In the genomic region with DNA sequence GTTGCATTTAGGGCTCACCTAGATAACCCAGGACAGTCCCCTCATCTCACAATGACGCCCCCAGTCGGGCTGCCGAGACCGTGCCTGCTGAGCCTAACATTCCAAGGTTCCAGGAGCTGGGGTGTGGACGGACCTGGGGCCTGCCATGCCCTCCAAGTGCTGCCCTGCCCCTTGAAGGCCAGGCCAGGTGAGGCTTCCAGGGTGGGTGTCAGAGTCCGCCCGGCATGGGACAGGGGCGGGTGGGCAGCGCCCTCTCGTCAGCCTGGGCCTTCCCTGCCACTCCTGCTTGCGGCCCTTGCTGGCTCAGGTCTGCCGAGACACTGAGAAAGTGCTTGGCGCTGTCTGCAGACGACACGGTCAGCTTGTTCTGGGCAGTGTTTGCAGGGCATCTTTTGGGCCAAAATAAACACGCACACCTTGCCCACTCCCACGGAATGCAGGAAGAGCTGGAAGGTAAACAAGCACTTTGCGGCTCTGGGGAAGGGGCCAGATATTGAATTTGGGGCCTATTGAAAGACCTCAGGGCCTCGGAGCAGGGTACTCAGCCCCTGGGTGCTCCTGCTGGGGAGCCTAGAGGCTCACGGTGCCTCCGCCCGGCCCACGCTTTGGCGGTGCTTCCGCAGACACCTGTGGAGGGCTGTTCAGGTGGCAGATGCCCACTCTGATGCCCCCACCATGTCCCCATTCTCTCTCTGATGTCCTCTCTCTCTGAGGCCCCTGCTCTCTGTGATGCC, we compare ENCODE assay signal across 27 cellular contexts. TPM values are rescaled to one million over a fixed set of nuclear protein-coding genes. Genes with fewer than 3 reads are reported as not detected.
DNase-seq lines count a peak whose midpoint lies in the region; ATAC-seq, FAIRE-seq and TF ChIP-seq lines count a peak whose summit lies in the region.
"Had no signal": no experiment of that assay in that cellular context is flagged by ENCODE, and none has a peak within 500 bp of the region (broad histone marks: within the 10 kb centered on the region; RNA-seq: fewer than 3 reads in every experiment).

No MANE protein-coding gene starts in this region.

- ATAC-seq in right lobe of liver: peak; percentile 43 to 54 (median 47)
- no peak for ATAC-seq in HepG2
- ATAC-seq in GM18873 (IDR thresholded peaks at IDR 0.05; ENCODE audit: low FRiP score, unreplicated experiment): no peak
- ATAC-seq: activated CD4-positive, CD25-positive, alpha-beta regulatory T cell treated with anti-CD3 and anti-CD28 coated beads, Interleukin-2, amount 50 U/mL, for 24 hours; effector memory CD8-positive, alpha-beta T cell; gastroesophageal sphincter; stimulated activated naive CD8-positive, alpha-beta T cell treated with anti-CD3 and anti-CD28 coated beads, Interleukin-15, amount 100 ng/mL, for 72 hours had no signal

- no TSS peak for BruUV-seq in HepG2 (replicated peaks; lab: Mats Ljungman, UMichigan)

- WGBS in right lobe of liver (ENCODE audit: insufficient coverage, low coverage, low lambda C conversion rate, missing lambda C conversion rate): 52% methylated on average over 6 of the region's 25 CpGs
- 32% methylated on average over 4 of the region's 25 CpGs for WGBS in HepG2 (ENCODE audit: low lambda C conversion rate)

- H2AFZ ChIP-seq in HepG2 (ENCODE audit: low read length): no peak overlapping the region
- no peak overlapping the region for H2AFZ ChIP-seq in osteoblast (ENCODE audit: low read length)

- peaks cover 0 to 14% (median 2%) of the 10 kb centered on the region in 4 donors for H3K4me1 ChIP-seq in right lobe of liver
- H3K4me1 ChIP-seq in HepG2 (ENCODE audit: insufficient read depth, low read length): peaks cover 19% of the 10 kb centered on the region
- no peaks in the 10 kb centered on the region for H3K4me1 ChIP-seq in osteoblast (ENCODE audit: insufficient read depth, low read length)

- POLR2A ChIA-PET in HepG2 (lab: Yijun Ruan, JAX): no interaction called here

- TF ChIP-seq POLR2A in right lobe of liver (IDR thresholded peaks at IDR 0.05) (no peak), HepG2 (IDR thresholded peaks at IDR 0.05; ENCODE audit: insufficient read depth in 1 of 2, low read depth in 2 of 2, low read length in 2 of 2) (no peak)

- FAIRE-seq in HepG2 (lab: Jason Lieb, UNC): no peak
- FAIRE-seq: colon had no signal

- no peaks in the 10 kb centered on the region for H3K9me3 Mint-ChIP-seq in activated T-helper 1 cell treated with anti-CD3 and anti-CD28 coated beads, Interleukin-12 subunit alpha, Interleukin-12 subunit beta, Interleukin-2, Interleukin-4 antibody, amounts not matched to agents 30 ng/mL and 10 ng/mL and 1 ng/mL, durations not matched to agents 14 hours and 24 hours and 36 hours
- H3K9me3 Mint-ChIP-seq: activated naive CD8-positive, alpha-beta T cell treated with anti-CD3 and anti-CD28 coated beads, Interleukin-2, amount 10 ng/mL, durations not matched to agents 7 days and 5 days; CD4-positive, alpha-beta memory T cell; effector memory CD8-positive, alpha-beta T cell; stimulated activated naive CD8-positive, alpha-beta T cell treated with anti-CD3 and anti-CD28 coated beads, Interleukin-15, amount 100 ng/mL, for 72 hours; type B pancreatic cell had no signal

- H3K4me3 Mint-ChIP-seq in activated T-helper 1 cell treated with anti-CD3 and anti-CD28 coated beads, Interleukin-12 subunit alpha, Interleukin-12 subunit beta, Interleukin-2, Interleukin-4 antibody, amounts not matched to agents 30 ng/mL and 10 ng/mL and 1 ng/mL, durations not matched to agents 14 hours and 24 hours and 36 hours: no peak overlapping the region
- H3K4me3 Mint-ChIP-seq: activated naive CD8-positive, alpha-beta T cell treated with anti-CD3 and anti-CD28 coated beads, Interleukin-2, amount 10 ng/mL, durations not matched to agents 7 days and 5 days; CD4-positive, alpha-beta memory T cell; effector memory CD8-positive, alpha-beta T cell; stimulated activated naive CD8-positive, alpha-beta T cell treated with anti-CD3 and anti-CD28 coated beads, Interleukin-15, amount 100 ng/mL, for 72 hours had no signal

- no peak overlapping the region for H3K4me3 ChIP-seq in right lobe of liver
- no peak overlapping the region for H3K4me3 ChIP-seq in HepG2 (replicated peaks in 1 of 3; ENCODE audit: insufficient read depth in 1 of 3, low read depth in 2 of 3, low read length in 3 of 3)
- H3K4me3 ChIP-seq in osteoblast (ENCODE audit: insufficient read depth, low read length): no peak overlapping the region
- H3K4me3 ChIP-seq: esophagus squamous epithelium, gastroesophageal sphincter had no signal

- H3K27me3 Mint-ChIP-seq in activated T-helper 1 cell treated with anti-CD3 and anti-CD28 coated beads, Interleukin-12 subunit alpha, Interleukin-12 subunit beta, Interleukin-2, Interleukin-4 antibody, amounts not matched to agents 30 ng/mL and 10 ng/mL and 1 ng/mL, durations not matched to agents 14 hours and 24 hours and 36 hours (ENCODE audit: insufficient read depth): peaks cover 11% of the 10 kb centered on the region

- no peaks in the 10 kb centered on the region for H4K20me1 ChIP-seq in HepG2 (ENCODE audit: insufficient read depth, low read length)
- H4K20me1 ChIP-seq in osteoblast (ENCODE audit: insufficient read depth, low read length): no peaks in the 10 kb centered on the region

- no peaks in the 10 kb centered on the region for H3K9me3 ChIP-seq in right lobe of liver
- no peaks in the 10 kb centered on the region for H3K9me3 ChIP-seq in HepG2 (ENCODE audit: low read length)
- H3K9me3 ChIP-seq in osteoblast (ENCODE audit: low read depth, low read length): no peaks in the 10 kb centered on the region
- H3K9me3 ChIP-seq: esophagus squamous epithelium, gastroesophageal sphincter had no signal

- H3K9ac ChIP-seq in HepG2 (ENCODE audit: insufficient read depth, low read depth, low read length): no peak overlapping the region

- no peaks in the 10 kb centered on the region for H3K79me2 ChIP-seq in HepG2 (ENCODE audit: insufficient read depth, low read length)
- no peaks in the 10 kb centered on the region for H3K79me2 ChIP-seq in osteoblast (ENCODE audit: insufficient read depth, low read length)

- no peaks in the 10 kb centered on the region for H3K4me1 Mint-ChIP-seq in activated T-helper 1 cell treated with anti-CD3 and anti-CD28 coated beads, Interleukin-12 subunit alpha, Interleukin-12 subunit beta, Interleukin-2, Interleukin-4 antibody, amounts not matched to agents 30 ng/mL and 10 ng/mL and 1 ng/mL, durations not matched to agents 14 hours and 24 hours and 36 hours (ENCODE audit: low read depth)

- H3K27ac ChIP-seq in right lobe of liver (no peak overlapping the region), HepG2 (ENCODE audit: extremely low read length, insufficient read depth, low read length) (no peak overlapping the region), osteoblast (ENCODE audit: low read depth, low read length) (no peak overlapping the region)
- H3K27ac ChIP-seq: esophagus squamous epithelium, gastroesophageal sphincter had no signal

- TF ChIP-seq CTCF in right lobe of liver (IDR thresholded peaks at IDR 0.05) (no peak), HepG2 (CRISPR knock-in tag; IDR thresholded peaks at IDR 0.05) (no peak), osteoblast (IDR thresholded peaks at IDR 0.05; ENCODE audit: extremely low read depth, low read depth, low read length) (no peak)

- TF ChIP-seq EP300 in HepG2 (IDR thresholded peaks at IDR 0.05; ENCODE audit: low read depth in 2 of 2, low read length in 2 of 2): no peak
- no peak for TF ChIP-seq EP300 in HepG2 (CRISPR knock-in tag; IDR thresholded peaks at IDR 0.05; ENCODE audit: borderline replicate concordance)

- no peak for TF ChIP-seq RAD21 in HepG2 (CRISPR knock-in tag; IDR thresholded peaks at IDR 0.05)

- intact Hi-C loops in right lobe of liver (cut with DNase I): no loop called here
- intact Hi-C loops in HepG2 (cut with micrococcal nuclease; ENCODE audit: unreplicated experiment): no loop called here
- intact Hi-C loops in activated T-helper 1 cell treated with anti-CD3 and anti-CD28 coated beads, Interleukin-12 subunit alpha, Interleukin-12 subunit beta, Interleukin-2, Interleukin-4 antibody, amounts not matched to agents 30 ng/mL and 10 ng/mL and 1 ng/mL, durations not matched to agents 14 hours and 24 hours and 36 hours (cut with micrococcal nuclease): no loop called here

- DNase-seq in right lobe of liver (peak in 2 of 3 donors; percentile 18 to 48), HepG2 (ENCODE audit: low spot score) (no peak), osteoblast (ENCODE audit: insufficient read length, low spot score, missing footprints) (peak; percentile 80), amniotic stem cell (lab: John Stamatoyannopoulos, UW) (no peak), GOT3 (lab: John Stamatoyannopoulos, UW) (no peak)
- DNase-seq in activated T-helper 1 cell treated with anti-CD3 and anti-CD28 coated beads, Interleukin-12 subunit alpha, Interleukin-12 subunit beta, Interleukin-2, Interleukin-4 antibody, amounts not matched to agents 30 ng/mL and 10 ng/mL and 1 ng/mL, durations not matched to agents 14 hours and 24 hours and 36 hours (ENCODE audit: low spot score): no peak
- DNase-seq: CD4-positive, alpha-beta memory T cell; DMS153; effector memory CD8-positive, alpha-beta T cell; esophagus squamous epithelium; GDM1; KBM-7; kidney glomerular epithelial cell; mesenchymal stem cell; MV-4-11; NCI-H2171 treated with DMSO at 0.1 percent for 48 hours; NCI-H526; nucleus accumbens; stimulated activated naive CD8-positive, alpha-beta T cell treated with anti-CD3 and anti-CD28 coated beads, Interleukin-15, amount 100 ng/mL, for 72 hours; T1000 had no signal

- H3K27me3 ChIP-seq in right lobe of liver: peaks cover 0 to 9% of the 10 kb centered on the region in 2 donors
- H3K27me3 ChIP-seq in HepG2 (ENCODE audit: control insufficient read depth in 1 of 2, insufficient read depth in 2 of 2, low read length in 2 of 2): peaks cover 21 to 62% of the 10 kb centered on the region in 2 experiments
- peaks cover 33% of the 10 kb centered on the region for H3K27me3 ChIP-seq in osteoblast (ENCODE audit: insufficient read depth, low read length)

- H3K36me3 Mint-ChIP-seq in activated T-helper 1 cell treated with anti-CD3 and anti-CD28 coated beads, Interleukin-12 subunit alpha, Interleukin-12 subunit beta, Interleukin-2, Interleukin-4 antibody, amounts not matched to agents 30 ng/mL and 10 ng/mL and 1 ng/mL, durations not matched to agents 14 hours and 24 hours and 36 hours (ENCODE audit: low read depth): peaks cover 2% of the 10 kb centered on the region
- H3K36me3 Mint-ChIP-seq: activated naive CD8-positive, alpha-beta T cell treated with anti-CD3 and anti-CD28 coated beads, Interleukin-2, amount 10 ng/mL, durations not matched to agents 7 days and 5 days; CD4-positive, alpha-beta memory T cell; type B pancreatic cell had no signal

- H3K36me3 ChIP-seq in right lobe of liver (no peaks in the 10 kb centered on the region), HepG2 (replicated peaks in 1 of 2; ENCODE audit: control insufficient read depth in 1 of 2, insufficient read depth in 2 of 2, low read length in 2 of 2) (no peaks in the 10 kb centered on the region), osteoblast (ENCODE audit: insufficient read depth, low read length) (no peaks in the 10 kb centered on the region)
- H3K36me3 ChIP-seq: esophagus squamous epithelium, gastroesophageal sphincter had no signal

- CTCF ChIA-PET in HepG2 (lab: Yijun Ruan, JAX; ENCODE audit: low intra/inter-chr PET ratio, low total read pairs): no interaction called here

- H3K27ac Mint-ChIP-seq in activated T-helper 1 cell treated with anti-CD3 and anti-CD28 coated beads, Interleukin-12 subunit alpha, Interleukin-12 subunit beta, Interleukin-2, Interleukin-4 antibody, amounts not matched to agents 30 ng/mL and 10 ng/mL and 1 ng/mL, durations not matched to agents 14 hours and 24 hours and 36 hours: peak overlapping the region; percentile 42
- H3K27ac Mint-ChIP-seq: activated naive CD8-positive, alpha-beta T cell treated with anti-CD3 and anti-CD28 coated beads, Interleukin-2, amount 10 ng/mL, durations not matched to agents 7 days and 5 days; CD4-positive, alpha-beta memory T cell; effector memory CD8-positive, alpha-beta T cell; type B pancreatic cell had no signal

- in situ Hi-C loops in HepG2 (cut with HindIII; ENCODE audit: extremely low pct_ligation_motif_present, low pct_unique_long_range_greater_than_20kb): no loop called here

- H3K4me2 ChIP-seq in HepG2 (ENCODE audit: low read depth, low read length) (no peak overlapping the region), osteoblast (ENCODE audit: insufficient read depth, low read length) (no peak overlapping the region)

RNA-seq across cellular contexts. Expression of a gene that starts 4.2 kb away (rescaled TPM):
- 1 to 10 TPM in 1 of 6 experiments, under 1 TPM in 1, not detected in 4; 0.57 to 3.3 TPM for total RNA-seq in right lobe of liver
- total RNA-seq in HepG2 (2016; rRNA removed; fragmentation: Illumina TruSeq; extraction: Trizol): not detected in 2 replicates
- total RNA-seq in HepG2 (2016; cell fraction: cytosol; rRNA removed; fragmentation: Illumina TruSeq; extraction: Trizol; ENCODE audit: low read depth): not detected in 2 replicates
- not detected in 2 replicates for total RNA-seq in HepG2 (2016; cell fraction: insoluble cytoplasmic fraction; rRNA removed; fragmentation: Illumina TruSeq; extraction: Trizol)
- total RNA-seq in HepG2 (2016; cell fraction: membrane; rRNA removed; fragmentation: Illumina TruSeq; extraction: Trizol): not detected in 2 replicates
- not detected in 2 replicates for total RNA-seq in HepG2 (2016; cell fraction: nucleus; rRNA removed; fragmentation: Illumina TruSeq; extraction: Trizol)
- 0.17 TPM in 1 of 2 replicates, not detected in the other for polyA plus RNA-seq in HepG2 (2011; rRNA removed)
- not detected in 2 replicates for polyA plus RNA-seq in HepG2 (2011; cell fraction: cytosol; rRNA removed)
- not detected in 2 replicates for polyA plus RNA-seq in HepG2 (2011; cell fraction: nucleus; rRNA removed)
- not detected in 2 replicates for polyA plus RNA-seq in HepG2 (2012)
- polyA plus RNA-seq in HepG2 (2016; cell fraction: cytosol; fragmentation: Illumina TruSeq; extraction: Trizol; ENCODE audit: low read depth): not detected in 2 replicates
- polyA plus RNA-seq in HepG2 (2016; cell fraction: insoluble cytoplasmic fraction; fragmentation: Illumina TruSeq; extraction: Trizol; ENCODE audit: low read depth): not detected in 2 replicates
- polyA plus RNA-seq in HepG2 (2016; cell fraction: membrane; fragmentation: Illumina TruSeq; extraction: Trizol; ENCODE audit: low read depth): not detected in 2 replicates
- polyA plus RNA-seq in HepG2 (2016; cell fraction: nucleus; fragmentation: Illumina TruSeq; extraction: Trizol; ENCODE audit: insufficient read depth, low read depth): not detected in 2 replicates
- polyA minus RNA-seq in HepG2 (2011; rRNA and poly(A)+ RNA removed; ENCODE audit: low replicate concordance): not detected in 2 replicates
- not detected in 2 replicates for polyA minus RNA-seq in HepG2 (2011; cell fraction: cytosol; rRNA and poly(A)+ RNA removed)
- not detected in 2 replicates for polyA minus RNA-seq in HepG2 (2011; cell fraction: nucleus; rRNA and poly(A)+ RNA removed)
- total RNA-seq in activated T-helper 1 cell treated with anti-CD3 and anti-CD28 coated beads, Interleukin-12 subunit alpha, Interleukin-12 subunit beta, Interleukin-2, Interleukin-4 antibody, amounts not matched to agents 30 ng/mL and 10 ng/mL and 1 ng/mL, durations not matched to agents 14 hours and 24 hours and 36 hours: not detected in 2 replicates
- not detected in 2 replicates for total RNA-seq in osteoblast
- total RNA-seq: CD4-positive, alpha-beta memory T cell; myocyte had no signal
- polyA plus RNA-seq: CD4-positive, alpha-beta memory T cell had no signal

RNA-seq across cellular contexts. Expression of a gene that starts 53.9 kb away (rescaled TPM):
- total RNA-seq in right lobe of liver (10 to 100 TPM in 1 of 6 experiments, 1 to 10 TPM in 5; 5.3 to 15.1 (median 8.0) TPM), HepG2 (2016; rRNA removed; fragmentation: Illumina TruSeq; extraction: Trizol) (not detected in 2 replicates), osteoblast (not detected in 2 replicates)
- not detected in 2 replicates for total RNA-seq in HepG2 (2016; cell fraction: cytosol; rRNA removed; fragmentation: Illumina TruSeq; extraction: Trizol; ENCODE audit: low read depth)
- total RNA-seq in HepG2 (2016; cell fraction: insoluble cytoplasmic fraction; rRNA removed; fragmentation: Illumina TruSeq; extraction: Trizol): not detected in 2 replicates
- total RNA-seq in HepG2 (2016; cell fraction: membrane; rRNA removed; fragmentation: Illumina TruSeq; extraction: Trizol): not detected in 2 replicates
- not detected in 2 replicates for total RNA-seq in HepG2 (2016; cell fraction: nucleus; rRNA removed; fragmentation: Illumina TruSeq; extraction: Trizol)
- not detected in 2 replicates for polyA plus RNA-seq in HepG2 (2011; rRNA removed)
- polyA plus RNA-seq in HepG2 (2011; cell fraction: cytosol; rRNA removed): 0.01 and 0.04 TPM in 2 replicates
- polyA plus RNA-seq in HepG2 (2011; cell fraction: nucleus; rRNA removed): 0.10 and 0.19 TPM in 2 replicates
- not detected in 2 replicates for polyA plus RNA-seq in HepG2 (2012)
- not detected in 2 replicates for polyA plus RNA-seq in HepG2 (2016; cell fraction: cytosol; fragmentation: Illumina TruSeq; extraction: Trizol; ENCODE audit: low read depth)
- not detected in 2 replicates for polyA plus RNA-seq in HepG2 (2016; cell fraction: insoluble cytoplasmic fraction; fragmentation: Illumina TruSeq; extraction: Trizol; ENCODE audit: low read depth)
- polyA plus RNA-seq in HepG2 (2016; cell fraction: membrane; fragmentation: Illumina TruSeq; extraction: Trizol; ENCODE audit: low read depth): not detected in 2 replicates
- not detected in 2 replicates for polyA plus RNA-seq in HepG2 (2016; cell fraction: nucleus; fragmentation: Illumina TruSeq; extraction: Trizol; ENCODE audit: insufficient read depth, low read depth)
- not detected in 2 replicates for polyA minus RNA-seq in HepG2 (2011; rRNA and poly(A)+ RNA removed; ENCODE audit: low replicate concordance)
- polyA minus RNA-seq in HepG2 (2011; cell fraction: cytosol; rRNA and poly(A)+ RNA removed): not detected in 2 replicates
- not detected in 2 replicates for polyA minus RNA-seq in HepG2 (2011; cell fraction: nucleus; rRNA and poly(A)+ RNA removed)
- total RNA-seq in activated T-helper 1 cell treated with anti-CD3 and anti-CD28 coated beads, Interleukin-12 subunit alpha, Interleukin-12 subunit beta, Interleukin-2, Interleukin-4 antibody, amounts not matched to agents 30 ng/mL and 10 ng/mL and 1 ng/mL, durations not matched to agents 14 hours and 24 hours and 36 hours: 0.86 and 1.8 TPM in 2 replicates

Comparison
In these comparisons a context has a peak if more than half of its experiments do, and no peak if none do; other contexts are left out.
1. ATAC-seq: peak in right lobe of liver (4 of 4); none in HepG2 (single experiment) and GM18873 (single experiment).
2. DNase-seq: peak in right lobe of liver (2 of 3) and osteoblast (single experiment); none in HepG2 (single experiment), activated T-helper 1 cell treated with anti-CD3 and anti-CD28 coated beads, Interleukin-12 subunit alpha, Interleukin-12 subunit beta, Interleukin-2, Interleukin-4 antibody, amounts not matched to agents 30 ng/mL and 10 ng/mL and 1 ng/mL, durations not matched to agents 14 hours and 24 hours and 36 hours (single experiment), amniotic stem cell (single experiment) and GOT3 (single experiment).